In genomic region chr9:131443648-131444047, GRCh38 we compare ENCODE assay signal across 23 cellular contexts. TPM values are rescaled to one million over a fixed set of nuclear protein-coding genes. Genes with fewer than 3 reads are reported as not detected.
DNase-seq lines count a peak whose midpoint lies in the region; ATAC-seq and TF ChIP-seq lines count a peak whose summit lies in the region.
"Had no signal": no experiment of that assay in that cellular context is flagged by ENCODE, and none has a peak within 500 bp of the region (broad histone marks: within the 10 kb centered on the region; RNA-seq: fewer than 3 reads in every experiment).

No MANE protein-coding gene starts in this region.

- TF ChIP-seq CTCF in WTC11 (IDR thresholded peaks at IDR 0.05) = no peak

- POLR2A ChIA-PET in WTC11 (lab: Charles Lee) = no interaction called here

- no peaks in the 10 kb centered on the region for H3K9me3 Mint-ChIP-seq in activated naive CD4-positive, alpha-beta T cell treated with anti-CD3 and anti-CD28 coated beads, Interleukin-2, amount 50 U/mL, for 72 hours
- H3K9me3 Mint-ChIP-seq in activated naive CD4-positive, alpha-beta T cell treated with anti-CD3 and anti-CD28 coated beads, Interleukin-2, amount 10 ng/mL, durations not matched to agents 7 days and 5 days = no peaks in the 10 kb centered on the region
- no peaks in the 10 kb centered on the region for H3K9me3 Mint-ChIP-seq in WTC11
- no peaks in the 10 kb centered on the region for H3K9me3 Mint-ChIP-seq in stimulated activated naive B cell treated with anti-CD40 and anti-IgM and Interleukin-4, amounts not matched to agents 10 μg/mL and 1 μg/mL and 100 μg/mL, for 72 hours
- H3K9me3 Mint-ChIP-seq: CD14-positive monocyte had no signal

- H3K27ac Mint-ChIP-seq in activated naive CD4-positive, alpha-beta T cell treated with anti-CD3 and anti-CD28 coated beads, Interleukin-2, amount 50 U/mL, for 72 hours = peak overlapping the region; percentile 65 to 71
- H3K27ac Mint-ChIP-seq in activated naive CD4-positive, alpha-beta T cell treated with anti-CD3 and anti-CD28 coated beads, Interleukin-2, amount 10 ng/mL, durations not matched to agents 7 days and 5 days = no peak overlapping the region
- H3K27ac Mint-ChIP-seq in WTC11 = peak overlapping the region; percentile 69
- peak overlapping the region; percentile 69 for H3K27ac Mint-ChIP-seq in stimulated activated naive B cell treated with anti-CD40 and anti-IgM and Interleukin-4, amounts not matched to agents 10 μg/mL and 1 μg/mL and 100 μg/mL, for 72 hours

- H3K4me1 Mint-ChIP-seq in activated naive CD4-positive, alpha-beta T cell treated with anti-CD3 and anti-CD28 coated beads, Interleukin-2, amount 10 ng/mL, durations not matched to agents 7 days and 5 days = peaks cover 15% of the 10 kb centered on the region
- peaks cover 10% of the 10 kb centered on the region; the same call in 1 of the 2 replicates for H3K4me1 Mint-ChIP-seq in WTC11
- H3K4me1 Mint-ChIP-seq in stimulated activated naive B cell treated with anti-CD40 and anti-IgM and Interleukin-4, amounts not matched to agents 10 μg/mL and 1 μg/mL and 100 μg/mL, for 72 hours = peaks cover 40 to 49% of the 10 kb centered on the region in 2 donors

- no peak overlapping the region for H3K4me3 Mint-ChIP-seq in activated naive CD4-positive, alpha-beta T cell treated with anti-CD3 and anti-CD28 coated beads, Interleukin-2, amount 10 ng/mL, durations not matched to agents 7 days and 5 days
- H3K4me3 Mint-ChIP-seq in WTC11 = no peak overlapping the region
- no peak overlapping the region for H3K4me3 Mint-ChIP-seq in stimulated activated naive B cell treated with anti-CD40 and anti-IgM and Interleukin-4, amounts not matched to agents 10 μg/mL and 1 μg/mL and 100 μg/mL, for 72 hours
- H3K4me3 Mint-ChIP-seq: B cell, CD14-positive monocyte had no signal

- CTCF ChIA-PET in activated naive CD4-positive, alpha-beta T cell treated with anti-CD3 and anti-CD28 coated beads, Interleukin-2, amount 10 ng/mL, durations not matched to agents 7 days and 5 days (lab: Charles Lee) = no interaction called here
- CTCF ChIA-PET in WTC11 (lab: Charles Lee) = interaction anchor here (1.0 kb wide), 1 partner anchor 94 kb away, joined by 3 read pairs; no protein-coding TSS in a partner anchor

- ATAC-seq in activated naive CD4-positive, alpha-beta T cell treated with anti-CD3 and anti-CD28 coated beads, Interleukin-2, amount 50 U/mL, for 72 hours = no peak
- no peak for ATAC-seq in WTC11
- ATAC-seq in stimulated activated naive B cell treated with anti-CD40 and anti-IgM and Interleukin-4, amounts not matched to agents 10 μg/mL and 1 μg/mL and 100 μg/mL, for 72 hours (replicated peaks) = no peak
- ATAC-seq: A549, GM12878 had no signal

- DNase-seq in activated naive CD4-positive, alpha-beta T cell treated with anti-CD3 and anti-CD28 coated beads, Interleukin-2, amount 50 U/mL, for 72 hours (ENCODE audit: low spot score in 2 of 2) = no peak
- DNase-seq in activated naive CD4-positive, alpha-beta T cell treated with anti-CD3 and anti-CD28 coated beads, Interleukin-2, amount 10 ng/mL, durations not matched to agents 7 days and 5 days = no peak
- no peak for DNase-seq in WTC11 (ENCODE audit: low spot score)
- DNase-seq in mesenteric fat pad (ENCODE audit: low spot score) = peak; percentile 41
- DNase-seq in stimulated activated naive B cell treated with anti-CD40 and anti-IgM and Interleukin-4, amounts not matched to agents 10 μg/mL and 1 μg/mL and 100 μg/mL, for 72 hours = no peak
- DNase-seq in DMS153 (lab: John Stamatoyannopoulos, UW) = no peak
- no peak for DNase-seq in DMS79 (lab: John Stamatoyannopoulos, UW)
- DNase-seq: DMS79 treated with DMSO at 0.1 percent for 48 hours; GM23248; IMR-90; NCI-H1105; NCI-H146; NCI-H2029; NCI-H2227 treated with DMSO at 0.1 percent for 48 hours; NCI-H510A; NCI-H748 treated with DMSO at 0.1 percent for 48 hours; NK-92 treated with Interleukin-12 subunit alpha and Interleukin-12 subunit beta, amount 100 ng/mL, for 24 hours; SIG-M5; SK-N-SH had no signal

- H3K36me3 Mint-ChIP-seq in activated naive CD4-positive, alpha-beta T cell treated with anti-CD3 and anti-CD28 coated beads, Interleukin-2, amount 50 U/mL, for 72 hours = peaks cover 7 to 50% of the 10 kb centered on the region in 2 donors
- H3K36me3 Mint-ChIP-seq in activated naive CD4-positive, alpha-beta T cell treated with anti-CD3 and anti-CD28 coated beads, Interleukin-2, amount 10 ng/mL, durations not matched to agents 7 days and 5 days = peaks cover 70% of the 10 kb centered on the region
- peaks cover 90% of the 10 kb centered on the region for H3K36me3 Mint-ChIP-seq in WTC11
- peaks cover 72 to 83% of the 10 kb centered on the region in 2 donors for H3K36me3 Mint-ChIP-seq in stimulated activated naive B cell treated with anti-CD40 and anti-IgM and Interleukin-4, amounts not matched to agents 10 μg/mL and 1 μg/mL and 100 μg/mL, for 72 hours

- no peaks in the 10 kb centered on the region for H3K27me3 Mint-ChIP-seq in activated naive CD4-positive, alpha-beta T cell treated with anti-CD3 and anti-CD28 coated beads, Interleukin-2, amount 10 ng/mL, durations not matched to agents 7 days and 5 days
- no peaks in the 10 kb centered on the region for H3K27me3 Mint-ChIP-seq in WTC11 (ENCODE audit: low read depth)
- no peaks in the 10 kb centered on the region for H3K27me3 Mint-ChIP-seq in stimulated activated naive B cell treated with anti-CD40 and anti-IgM and Interleukin-4, amounts not matched to agents 10 μg/mL and 1 μg/mL and 100 μg/mL, for 72 hours
- H3K27me3 Mint-ChIP-seq: B cell had no signal

TF ChIP-seq in WTC11, 78 proteins besides CTCF, POLR2A, EP300 and RAD21 (continues in another document):
- TF ChIP-seq, protein P1, sequence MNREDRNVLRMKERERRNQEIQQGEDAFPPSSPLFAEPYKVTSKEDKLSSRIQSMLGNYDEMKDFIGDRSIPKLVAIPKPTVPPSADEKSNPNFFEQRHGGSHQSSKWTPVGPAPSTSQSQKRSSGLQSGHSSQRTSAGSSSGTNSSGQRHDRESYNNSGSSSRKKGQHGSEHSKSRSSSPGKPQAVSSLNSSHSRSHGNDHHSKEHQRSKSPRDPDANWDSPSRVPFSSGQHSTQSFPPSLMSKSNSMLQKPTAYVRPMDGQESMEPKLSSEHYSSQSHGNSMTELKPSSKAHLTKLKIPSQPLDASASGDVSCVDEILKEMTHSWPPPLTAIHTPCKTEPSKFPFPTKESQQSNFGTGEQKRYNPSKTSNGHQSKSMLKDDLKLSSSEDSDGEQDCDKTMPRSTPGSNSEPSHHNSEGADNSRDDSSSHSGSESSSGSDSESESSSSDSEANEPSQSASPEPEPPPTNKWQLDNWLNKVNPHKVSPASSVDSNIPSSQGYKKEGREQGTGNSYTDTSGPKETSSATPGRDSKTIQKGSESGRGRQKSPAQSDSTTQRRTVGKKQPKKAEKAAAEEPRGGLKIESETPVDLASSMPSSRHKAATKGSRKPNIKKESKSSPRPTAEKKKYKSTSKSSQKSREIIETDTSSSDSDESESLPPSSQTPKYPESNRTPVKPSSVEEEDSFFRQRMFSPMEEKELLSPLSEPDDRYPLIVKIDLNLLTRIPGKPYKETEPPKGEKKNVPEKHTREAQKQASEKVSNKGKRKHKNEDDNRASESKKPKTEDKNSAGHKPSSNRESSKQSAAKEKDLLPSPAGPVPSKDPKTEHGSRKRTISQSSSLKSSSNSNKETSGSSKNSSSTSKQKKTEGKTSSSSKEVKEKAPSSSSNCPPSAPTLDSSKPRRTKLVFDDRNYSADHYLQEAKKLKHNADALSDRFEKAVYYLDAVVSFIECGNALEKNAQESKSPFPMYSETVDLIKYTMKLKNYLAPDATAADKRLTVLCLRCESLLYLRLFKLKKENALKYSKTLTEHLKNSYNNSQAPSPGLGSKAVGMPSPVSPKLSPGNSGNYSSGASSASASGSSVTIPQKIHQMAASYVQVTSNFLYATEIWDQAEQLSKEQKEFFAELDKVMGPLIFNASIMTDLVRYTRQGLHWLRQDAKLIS (CRISPR knock-in tag; IDR thresholded peaks at IDR 0.05; ENCODE audit: borderline replicate concordance) = no peak
- no peak for TF ChIP-seq CDX4 (CRISPR knock-in tag; IDR thresholded peaks at IDR 0.05; ENCODE audit: borderline replicate concordance)
- TF ChIP-seq, protein P2, sequence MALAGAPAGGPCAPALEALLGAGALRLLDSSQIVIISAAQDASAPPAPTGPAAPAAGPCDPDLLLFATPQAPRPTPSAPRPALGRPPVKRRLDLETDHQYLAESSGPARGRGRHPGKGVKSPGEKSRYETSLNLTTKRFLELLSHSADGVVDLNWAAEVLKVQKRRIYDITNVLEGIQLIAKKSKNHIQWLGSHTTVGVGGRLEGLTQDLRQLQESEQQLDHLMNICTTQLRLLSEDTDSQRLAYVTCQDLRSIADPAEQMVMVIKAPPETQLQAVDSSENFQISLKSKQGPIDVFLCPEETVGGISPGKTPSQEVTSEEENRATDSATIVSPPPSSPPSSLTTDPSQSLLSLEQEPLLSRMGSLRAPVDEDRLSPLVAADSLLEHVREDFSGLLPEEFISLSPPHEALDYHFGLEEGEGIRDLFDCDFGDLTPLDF (CRISPR knock-in tag; IDR thresholded peaks at IDR 0.05) = no peak
- TF ChIP-seq NR3C1 (CRISPR knock-in tag; conservative IDR thresholded peaks at IDR 0.05; ENCODE audit: low read depth) = no peak

RNA-seq across cellular contexts. Expression of gene PRRC2B, which starts 49.8 kb away (rescaled TPM):
- total RNA-seq in activated naive CD4-positive, alpha-beta T cell treated with anti-CD3 and anti-CD28 coated beads, Interleukin-2, amount 50 U/mL, for 72 hours = 100 to 1,000 TPM; 138 to 160 TPM
- total RNA-seq in WTC11 (2021) (272 to 314 TPM (median 311 TPM) in 3 replicates), mesenteric fat pad (185 TPM)

RNA-seq across cellular contexts. Expression of gene POMT1, which starts 59.1 kb away (rescaled TPM):
- 10 to 100 TPM; 49.6 to 73.4 TPM for total RNA-seq in activated naive CD4-positive, alpha-beta T cell treated with anti-CD3 and anti-CD28 coated beads, Interleukin-2, amount 50 U/mL, for 72 hours
- total RNA-seq in WTC11 (2021) (35.2 to 36.4 TPM (median 36.2 TPM) in 3 replicates), mesenteric fat pad (17.3 TPM)
